16 cellular contexts compared by ENCODE assay signal in the genomic region with DNA sequence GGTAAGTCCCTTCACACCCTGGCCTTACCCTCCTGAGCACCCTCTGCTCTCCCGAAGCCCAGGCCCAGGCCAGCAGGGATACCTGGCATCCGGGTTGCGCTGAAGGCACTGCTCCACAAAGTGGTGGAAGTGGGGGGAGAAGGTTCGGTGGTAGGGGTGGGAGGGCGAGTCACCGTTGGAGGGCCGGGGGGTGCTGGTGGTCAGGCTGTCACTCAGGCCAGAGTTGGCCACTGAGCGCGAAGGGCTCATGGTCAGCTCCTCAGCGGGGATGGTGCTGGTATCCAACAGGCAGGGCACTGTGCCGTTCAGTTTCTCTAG. TPM values are rescaled to one million over a fixed set of nuclear protein-coding genes. Genes with fewer than 3 reads are reported as not detected.
DNase-seq lines count a peak whose midpoint lies in the region; ATAC-seq lines count a peak whose summit lies in the region.
"Had no signal": no experiment of that assay in that cellular context is flagged by ENCODE, and none has a peak within 500 bp of the region (broad histone marks: within the 10 kb centered on the region; RNA-seq: fewer than 3 reads in every experiment).

No MANE protein-coding gene starts in this region.

- H3K23ac ChIP-seq in mesendoderm (ENCODE audit: low read length) = no peak overlapping the region

- no CpG with 5 or more reads among the region's 11 CpGs for WGBS in mesendoderm (ENCODE audit: extremely low coverage, insufficient coverage, low lambda C conversion rate)

- H3K4me3 ChIP-seq in mesendoderm (ENCODE audit: low read length) = no peak overlapping the region
- H3K4me3 ChIP-seq: body of pancreas, prostate gland, uterus had no signal

- H3K56ac ChIP-seq in mesendoderm (ENCODE audit: low read length) = peak overlapping the region; percentile 34

- H2BK15ac ChIP-seq in mesendoderm (replicated peaks; ENCODE audit: low read depth) = no peak overlapping the region

- H2BK120ac ChIP-seq in mesendoderm (ENCODE audit: low read depth, low read length) = no peak overlapping the region

- H3K27ac ChIP-seq in mesendoderm (ENCODE audit: low read depth, low read length) (no peak overlapping the region), substantia nigra (ENCODE audit: low read depth, low read length, poor library complexity, severe bottlenecking) (no peak overlapping the region)
- H3K27ac ChIP-seq: body of pancreas, prostate gland, uterus had no signal

- peaks cover 2% of the 10 kb centered on the region for H3K36me3 ChIP-seq in mesendoderm (ENCODE audit: control insufficient read depth, insufficient read depth, low read length)
- H3K36me3 ChIP-seq: prostate gland, uterus had no signal

- H4K5ac ChIP-seq in mesendoderm (ENCODE audit: low read length) = no peak overlapping the region

- H4K8ac ChIP-seq in mesendoderm (ENCODE audit: low read depth, low read length) = no peak overlapping the region

- peaks cover 13% of the 10 kb centered on the region for H3K79me2 ChIP-seq in mesendoderm (ENCODE audit: control insufficient read depth, insufficient read depth, low read length)

- H2AK5ac ChIP-seq in mesendoderm (ENCODE audit: low read length) = no peak overlapping the region

- H3K36me3 Mint-ChIP-seq in stimulated activated naive CD8-positive, alpha-beta T cell treated with anti-CD3 and anti-CD28 coated beads, Interleukin-15, Interleukin-2, amounts not matched to agents 100 ng/mL and 50 ng/mL, for 24 hours (ENCODE audit: low read depth) = peaks cover 30% of the 10 kb centered on the region
- peaks cover 3% of the 10 kb centered on the region for H3K36me3 Mint-ChIP-seq in activated naive CD8-positive, alpha-beta T cell

- no peaks in the 10 kb centered on the region for H3K27me3 Mint-ChIP-seq in stimulated activated naive CD8-positive, alpha-beta T cell treated with anti-CD3 and anti-CD28 coated beads, Interleukin-15, Interleukin-2, amounts not matched to agents 100 ng/mL and 50 ng/mL, for 24 hours
- no peaks in the 10 kb centered on the region for H3K27me3 Mint-ChIP-seq in activated naive CD8-positive, alpha-beta T cell

- peak overlapping the region; percentile 88 for H3K4me3 Mint-ChIP-seq in stimulated activated naive CD8-positive, alpha-beta T cell treated with anti-CD3 and anti-CD28 coated beads, Interleukin-15, Interleukin-2, amounts not matched to agents 100 ng/mL and 50 ng/mL, for 24 hours
- peak overlapping the region; percentile 92 for H3K4me3 Mint-ChIP-seq in activated naive CD8-positive, alpha-beta T cell

- no peaks in the 10 kb centered on the region for H3K27me3 ChIP-seq in mesendoderm (ENCODE audit: insufficient read depth, low read length, poor library complexity)
- H3K27me3 ChIP-seq: body of pancreas, uterus had no signal

- H3K4ac ChIP-seq in mesendoderm (ENCODE audit: low read depth, low read length) = no peak overlapping the region

- no peak overlapping the region for H2BK5ac ChIP-seq in mesendoderm (ENCODE audit: low read length)

- peaks cover 9% of the 10 kb centered on the region for H3K4me1 ChIP-seq in mesendoderm (ENCODE audit: control insufficient read depth, low read depth, low read length)
- H3K4me1 ChIP-seq: prostate gland had no signal

- peaks cover 74% of the 10 kb centered on the region for H3K4me1 Mint-ChIP-seq in stimulated activated naive CD8-positive, alpha-beta T cell treated with anti-CD3 and anti-CD28 coated beads, Interleukin-15, Interleukin-2, amounts not matched to agents 100 ng/mL and 50 ng/mL, for 24 hours (ENCODE audit: low read depth)
- H3K4me1 Mint-ChIP-seq in activated naive CD8-positive, alpha-beta T cell (ENCODE audit: low read depth) = peaks cover 70% of the 10 kb centered on the region

- peaks cover 12% of the 10 kb centered on the region for H3K79me1 ChIP-seq in mesendoderm (ENCODE audit: low read length)

- no peak for DNase-seq in stimulated activated naive CD8-positive, alpha-beta T cell treated with anti-CD3 and anti-CD28 coated beads, Interleukin-15, Interleukin-2, amounts not matched to agents 100 U/mL and 50 U/mL, for 24 hours
- DNase-seq in mesendoderm (no peak), HUDEP-2 (lab: John Stamatoyannopoulos, UW; ENCODE audit: unreplicated experiment in 76 of 76) (no peak), HCEC 1CT (no peak), substantia nigra (lab: John Stamatoyannopoulos, UW) (no peak)
- no peak for DNase-seq in activated CD8-positive, alpha-beta memory T cell treated with anti-CD3 and anti-CD28 coated beads, Interleukin-2, amount 50 U/mL, for 48 hours
- DNase-seq: activated naive CD4-positive, alpha-beta T cell treated with Interleukin-2 at 50 U/mL for 16 hours; body of pancreas; KG1; NCI-H1694 treated with DMSO at 0.1 percent for 48 hours; NCI-H2227 treated with DMSO at 0.1 percent for 48 hours; stimulated activated CD4-positive, alpha-beta T cell treated with anti-CD3 and anti-CD28 coated beads, Interleukin-2, amount 100 ng/mL, for 24 hours; uterus had no signal

- peak overlapping the region; percentile 8 for H3K27ac Mint-ChIP-seq in stimulated activated naive CD8-positive, alpha-beta T cell treated with anti-CD3 and anti-CD28 coated beads, Interleukin-15, Interleukin-2, amounts not matched to agents 100 ng/mL and 50 ng/mL, for 24 hours
- H3K27ac Mint-ChIP-seq in activated naive CD8-positive, alpha-beta T cell = peak overlapping the region; percentile 96

- H3K18ac ChIP-seq in mesendoderm (ENCODE audit: low read length) = no peak overlapping the region

- H3K4me2 ChIP-seq in mesendoderm (ENCODE audit: low read length) = no peak overlapping the region

- no peaks in the 10 kb centered on the region for H3K9me3 Mint-ChIP-seq in stimulated activated naive CD8-positive, alpha-beta T cell treated with anti-CD3 and anti-CD28 coated beads, Interleukin-15, Interleukin-2, amounts not matched to agents 100 ng/mL and 50 ng/mL, for 24 hours
- no peaks in the 10 kb centered on the region for H3K9me3 Mint-ChIP-seq in activated naive CD8-positive, alpha-beta T cell (ENCODE audit: low read depth)

- no peak overlapping the region for H3K9ac ChIP-seq in mesendoderm (ENCODE audit: low read length)

- ATAC-seq in stimulated activated naive CD8-positive, alpha-beta T cell treated with anti-CD3 and anti-CD28 coated beads, Interleukin-15, Interleukin-2, amounts not matched to agents 100 U/mL and 50 U/mL, for 24 hours = no peak
- ATAC-seq: body of pancreas had no signal

RNA-seq across cellular contexts. Expression of gene LIMD2, which starts 4.3 kb away (rescaled TPM):
- polyA plus RNA-seq in mesendoderm (2013, experiment 1 of 2) = 60.1 TPM
- polyA plus RNA-seq in mesendoderm (2013, experiment 2 of 2) = 59.0 TPM

RNA-seq across cellular contexts. Expression of gene STRADA, which starts 37.4 kb away (rescaled TPM):
- polyA plus RNA-seq in mesendoderm (2013, experiment 1 of 2) = 16.7 TPM
- 16.2 TPM for polyA plus RNA-seq in mesendoderm (2013, experiment 2 of 2)
